1 cellular context compared by ENCODE assay signal in genomic region chr10:7354330-7355047, GRCh38.
A peak's percentile ranks its signal among the peaks of the same experiment; 100 is the strongest.
TF ChIP-seq lines count a peak whose summit lies in the region.

No MANE protein-coding gene starts in this region.

TF ChIP-seq in HEK293, 187 proteins besides CTCF, POLR2A, EP300 and RAD21 (continued from another document and continues in another):
- TF ChIP-seq, protein P1, sequence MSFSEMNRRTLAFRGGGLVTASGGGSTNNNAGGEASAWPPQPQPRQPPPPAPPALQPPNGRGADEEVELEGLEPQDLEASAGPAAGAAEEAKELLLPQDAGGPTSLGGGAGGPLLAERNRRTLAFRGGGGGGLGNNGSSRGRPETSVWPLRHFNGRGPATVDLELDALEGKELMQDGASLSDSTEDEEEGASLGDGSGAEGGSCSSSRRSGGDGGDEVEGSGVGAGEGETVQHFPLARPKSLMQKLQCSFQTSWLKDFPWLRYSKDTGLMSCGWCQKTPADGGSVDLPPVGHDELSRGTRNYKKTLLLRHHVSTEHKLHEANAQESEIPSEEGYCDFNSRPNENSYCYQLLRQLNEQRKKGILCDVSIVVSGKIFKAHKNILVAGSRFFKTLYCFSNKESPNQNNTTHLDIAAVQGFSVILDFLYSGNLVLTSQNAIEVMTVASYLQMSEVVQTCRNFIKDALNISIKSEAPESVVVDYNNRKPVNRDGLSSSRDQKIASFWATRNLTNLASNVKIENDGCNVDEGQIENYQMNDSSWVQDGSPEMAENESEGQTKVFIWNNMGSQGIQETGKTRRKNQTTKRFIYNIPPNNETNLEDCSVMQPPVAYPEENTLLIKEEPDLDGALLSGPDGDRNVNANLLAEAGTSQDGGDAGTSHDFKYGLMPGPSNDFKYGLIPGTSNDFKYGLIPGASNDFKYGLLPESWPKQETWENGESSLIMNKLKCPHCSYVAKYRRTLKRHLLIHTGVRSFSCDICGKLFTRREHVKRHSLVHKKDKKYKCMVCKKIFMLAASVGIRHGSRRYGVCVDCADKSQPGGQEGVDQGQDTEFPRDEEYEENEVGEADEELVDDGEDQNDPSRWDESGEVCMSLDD (tag by site-specific recombination; IDR thresholded peaks at IDR 0.05) = no peak
- TF ChIP-seq GFI1B (tag by site-specific recombination; IDR thresholded peaks at IDR 0.05) (no peak), ZNF776 (tag by site-specific recombination; IDR thresholded peaks at IDR 0.05; ENCODE audit: borderline replicate concordance) (no peak), MYNN (tag by site-specific recombination; IDR thresholded peaks at IDR 0.05; ENCODE audit: borderline replicate concordance) (no peak), ZFP69B (tag by site-specific recombination; IDR thresholded peaks at IDR 0.05) (0 out of 2 replicates have a peak, but pooled peaks have one; percentile 54), ZNF658 (tag by site-specific recombination; IDR thresholded peaks at IDR 0.05) (no peak), ZNF16 (tag by site-specific recombination; IDR thresholded peaks at IDR 0.05; ENCODE audit: low read depth) (no peak), WT1 (tag by site-specific recombination; IDR thresholded peaks at IDR 0.05) (peak; percentile 72), ZNF518A (tag by site-specific recombination; conservative IDR thresholded peaks at IDR 0.05; ENCODE audit: low read depth) (no peak), ZNF223 (tag by site-specific recombination; IDR thresholded peaks at IDR 0.05) (no peak), ZNF561 (tag by site-specific recombination; IDR thresholded peaks at IDR 0.05; ENCODE audit: borderline replicate concordance) (peak; percentile 88), ZEB2 (tag by site-specific recombination; IDR thresholded peaks at IDR 0.05) (peak; percentile 96), ZNF654 (tag by site-specific recombination; IDR thresholded peaks at IDR 0.05; ENCODE audit: low read depth) (no peak), ZNF426 (tag by site-specific recombination; IDR thresholded peaks at IDR 0.05) (no peak), ZNF704 (tag by site-specific recombination; IDR thresholded peaks at IDR 0.05) (no peak), ZNF341 (tag by site-specific recombination; IDR thresholded peaks at IDR 0.05; ENCODE audit: low read depth) (no peak), SALL2 (tag by site-specific recombination; IDR thresholded peaks at IDR 0.05; ENCODE audit: borderline replicate concordance) (no peak), ZNF174 (tag by site-specific recombination; IDR thresholded peaks at IDR 0.05) (no peak), ZNF302 (tag by site-specific recombination; IDR thresholded peaks at IDR 0.05; ENCODE audit: low read depth) (no peak), ZNF837 (tag by site-specific recombination; IDR thresholded peaks at IDR 0.05) (no peak), KLF7 (tag by site-specific recombination; IDR thresholded peaks at IDR 0.05; ENCODE audit: borderline replicate concordance) (no peak), ZSCAN23 (tag by site-specific recombination; IDR thresholded peaks at IDR 0.05) (no peak), ZFHX2 (tag by site-specific recombination; conservative IDR thresholded peaks at IDR 0.05) (no peak), KLF8 (tag by site-specific recombination; IDR thresholded peaks at IDR 0.05) (peak; percentile 63), ZNF791 (tag by site-specific recombination; IDR thresholded peaks at IDR 0.05) (no peak), ZNF843 (tag by site-specific recombination; IDR thresholded peaks at IDR 0.05) (peak; percentile 66; the same call in 1 of the 2 replicates), GLIS1 (tag by site-specific recombination; IDR thresholded peaks at IDR 0.05) (no peak), ZNF114 (tag by site-specific recombination; IDR thresholded peaks at IDR 0.05) (no peak), ZNF585B (tag by site-specific recombination; IDR thresholded peaks at IDR 0.05) (no peak), ZXDB (tag by site-specific recombination; IDR thresholded peaks at IDR 0.05) (peak; percentile 55; the same call in 1 of the 2 replicates), ZNF155 (tag by site-specific recombination; IDR thresholded peaks at IDR 0.05) (no peak), ZFP3 (tag by site-specific recombination; IDR thresholded peaks at IDR 0.05; ENCODE audit: low read depth) (no peak), ZNF146 (tag by site-specific recombination; IDR thresholded peaks at IDR 0.05) (no peak), ZNF621 (tag by site-specific recombination; IDR thresholded peaks at IDR 0.05) (no peak), ZBTB7A (tag by site-specific recombination; IDR thresholded peaks at IDR 0.05; ENCODE audit: low read depth) (no peak), ZBTB21 (tag by site-specific recombination; IDR thresholded peaks at IDR 0.05) (no peak), ZNF391 (tag by site-specific recombination; IDR thresholded peaks at IDR 0.05; ENCODE audit: borderline replicate concordance, low read depth) (no peak), ZNF112 (tag by site-specific recombination; IDR thresholded peaks at IDR 0.05) (no peak), ATF2 (tag by site-specific recombination; IDR thresholded peaks at IDR 0.05; ENCODE audit: low read depth) (peak; percentile 69), ZNF548 (tag by site-specific recombination; IDR thresholded peaks at IDR 0.05) (no peak), ZNF624 (tag by site-specific recombination; IDR thresholded peaks at IDR 0.05) (no peak), ZNF660 (tag by site-specific recombination; IDR thresholded peaks at IDR 0.05) (peak; percentile 84), ZNF248 (tag by site-specific recombination; IDR thresholded peaks at IDR 0.05) (no peak), ZNF544 (tag by site-specific recombination; IDR thresholded peaks at IDR 0.05) (no peak), ZNF777 (tag by site-specific recombination; IDR thresholded peaks at IDR 0.05; ENCODE audit: borderline replicate concordance) (no peak), ZNF747 (tag by site-specific recombination; IDR thresholded peaks at IDR 0.05) (no peak), ZNF596 (tag by site-specific recombination; IDR thresholded peaks at IDR 0.05) (no peak), BCL11B (tag by site-specific recombination; IDR thresholded peaks at IDR 0.05; ENCODE audit: low read depth) (no peak), KLF10 (tag by site-specific recombination; IDR thresholded peaks at IDR 0.05) (peak; percentile 76), ZNF707 (tag by site-specific recombination; IDR thresholded peaks at IDR 0.05) (no peak), ZNF530 (tag by site-specific recombination; IDR thresholded peaks at IDR 0.05; ENCODE audit: low read depth) (no peak), OSR2 (tag by site-specific recombination; IDR thresholded peaks at IDR 0.05) (peak; percentile 44; the same call in 1 of the 2 replicates)
- TF ChIP-seq, protein P2, sequence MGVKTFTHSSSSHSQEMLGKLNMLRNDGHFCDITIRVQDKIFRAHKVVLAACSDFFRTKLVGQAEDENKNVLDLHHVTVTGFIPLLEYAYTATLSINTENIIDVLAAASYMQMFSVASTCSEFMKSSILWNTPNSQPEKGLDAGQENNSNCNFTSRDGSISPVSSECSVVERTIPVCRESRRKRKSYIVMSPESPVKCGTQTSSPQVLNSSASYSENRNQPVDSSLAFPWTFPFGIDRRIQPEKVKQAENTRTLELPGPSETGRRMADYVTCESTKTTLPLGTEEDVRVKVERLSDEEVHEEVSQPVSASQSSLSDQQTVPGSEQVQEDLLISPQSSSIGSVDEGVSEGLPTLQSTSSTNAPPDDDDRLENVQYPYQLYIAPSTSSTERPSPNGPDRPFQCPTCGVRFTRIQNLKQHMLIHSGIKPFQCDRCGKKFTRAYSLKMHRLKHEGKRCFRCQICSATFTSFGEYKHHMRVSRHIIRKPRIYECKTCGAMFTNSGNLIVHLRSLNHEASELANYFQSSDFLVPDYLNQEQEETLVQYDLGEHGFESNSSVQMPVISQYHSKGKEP (tag by site-specific recombination; IDR thresholded peaks at IDR 0.05) = peak; percentile 62; the same call in 1 of the 2 replicates
- TF ChIP-seq, protein P3, sequence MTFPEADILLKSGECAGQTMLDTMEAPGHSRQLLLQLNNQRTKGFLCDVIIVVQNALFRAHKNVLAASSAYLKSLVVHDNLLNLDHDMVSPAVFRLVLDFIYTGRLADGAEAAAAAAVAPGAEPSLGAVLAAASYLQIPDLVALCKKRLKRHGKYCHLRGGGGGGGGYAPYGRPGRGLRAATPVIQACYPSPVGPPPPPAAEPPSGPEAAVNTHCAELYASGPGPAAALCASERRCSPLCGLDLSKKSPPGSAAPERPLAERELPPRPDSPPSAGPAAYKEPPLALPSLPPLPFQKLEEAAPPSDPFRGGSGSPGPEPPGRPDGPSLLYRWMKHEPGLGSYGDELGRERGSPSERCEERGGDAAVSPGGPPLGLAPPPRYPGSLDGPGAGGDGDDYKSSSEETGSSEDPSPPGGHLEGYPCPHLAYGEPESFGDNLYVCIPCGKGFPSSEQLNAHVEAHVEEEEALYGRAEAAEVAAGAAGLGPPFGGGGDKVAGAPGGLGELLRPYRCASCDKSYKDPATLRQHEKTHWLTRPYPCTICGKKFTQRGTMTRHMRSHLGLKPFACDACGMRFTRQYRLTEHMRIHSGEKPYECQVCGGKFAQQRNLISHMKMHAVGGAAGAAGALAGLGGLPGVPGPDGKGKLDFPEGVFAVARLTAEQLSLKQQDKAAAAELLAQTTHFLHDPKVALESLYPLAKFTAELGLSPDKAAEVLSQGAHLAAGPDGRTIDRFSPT (tag by site-specific recombination; IDR thresholded peaks at IDR 0.05) = peak; percentile 85
- TF ChIP-seq, protein P4, sequence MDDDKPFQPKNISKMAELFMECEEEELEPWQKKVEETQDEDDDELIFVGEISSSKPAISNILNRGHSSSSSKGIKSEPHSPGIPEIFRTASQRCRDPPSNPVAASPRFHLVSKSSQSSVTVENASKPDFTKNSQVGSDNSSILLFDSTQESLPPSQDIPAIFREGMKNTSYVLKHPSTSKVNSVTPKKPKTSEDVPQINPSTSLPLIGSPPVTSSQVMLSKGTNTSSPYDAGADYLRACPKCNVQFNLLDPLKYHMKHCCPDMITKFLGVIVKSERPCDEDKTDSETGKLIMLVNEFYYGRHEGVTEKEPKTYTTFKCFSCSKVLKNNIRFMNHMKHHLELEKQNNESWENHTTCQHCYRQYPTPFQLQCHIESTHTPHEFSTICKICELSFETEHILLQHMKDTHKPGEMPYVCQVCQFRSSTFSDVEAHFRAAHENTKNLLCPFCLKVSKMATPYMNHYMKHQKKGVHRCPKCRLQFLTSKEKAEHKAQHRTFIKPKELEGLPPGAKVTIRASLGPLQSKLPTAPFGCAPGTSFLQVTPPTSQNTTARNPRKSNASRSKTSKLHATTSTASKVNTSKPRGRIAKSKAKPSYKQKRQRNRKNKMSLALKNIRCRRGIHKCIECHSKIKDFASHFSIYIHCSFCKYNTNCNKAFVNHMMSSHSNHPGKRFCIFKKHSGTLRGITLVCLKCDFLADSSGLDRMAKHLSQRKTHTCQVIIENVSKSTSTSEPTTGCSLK (tag by site-specific recombination; IDR thresholded peaks at IDR 0.05) = no peak
